Comparison of ENCODE assay signal across 1 cellular context in the genomic region with DNA sequence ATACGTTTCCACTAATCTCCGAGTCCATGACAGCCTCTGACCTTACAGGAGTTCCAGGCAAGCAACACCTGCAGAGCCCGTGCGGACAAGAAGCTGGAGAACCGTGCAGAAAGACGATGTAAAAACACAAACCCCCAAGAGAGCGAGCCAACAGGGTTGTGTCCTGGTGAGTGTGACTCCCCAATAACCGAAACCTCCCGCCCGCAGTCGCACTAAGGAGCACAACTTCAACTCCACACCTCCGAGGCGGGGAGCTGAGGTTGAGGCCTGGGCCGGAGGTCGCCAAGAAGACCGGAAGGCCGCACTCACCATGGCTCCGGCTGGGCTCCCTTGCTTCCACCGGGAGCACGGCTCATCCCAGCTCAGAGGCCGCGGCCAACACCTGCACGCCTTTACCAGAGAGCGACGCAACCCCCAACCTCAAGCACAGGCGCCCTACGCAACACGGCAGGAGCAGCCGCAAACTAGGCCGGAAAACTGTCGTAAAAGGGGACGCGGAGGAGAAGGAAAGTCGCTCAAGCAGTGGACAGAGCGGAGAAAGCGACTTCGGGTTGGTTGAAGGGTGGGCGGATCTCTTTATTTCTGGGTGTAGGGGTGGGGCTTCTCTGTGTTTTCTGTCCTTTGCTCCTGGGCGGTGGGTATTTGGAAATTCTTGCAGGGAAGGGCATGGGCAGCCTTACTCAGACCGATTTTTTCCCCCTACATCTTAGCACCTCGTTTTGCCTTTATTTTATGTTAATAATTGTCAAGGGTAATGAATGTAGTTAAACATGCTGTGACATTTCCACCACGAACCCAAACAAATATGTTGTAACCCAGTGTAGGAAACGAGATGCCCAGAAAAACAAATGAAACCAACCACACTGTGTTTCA.
A peak's percentile ranks its signal among the peaks of the same experiment; 100 is the strongest.
TF ChIP-seq lines count a peak whose summit lies in the region.

A gene (minus strand): TSS at position 446 of the 873 bp plus-strand sequence. CDS start 134 bp downstream, at position 312.

TF ChIP-seq in HepG2, 621 proteins besides CTCF, POLR2A, EP300 and RAD21 (continued from another document and continues in another):
- TF ChIP-seq, protein P1, sequence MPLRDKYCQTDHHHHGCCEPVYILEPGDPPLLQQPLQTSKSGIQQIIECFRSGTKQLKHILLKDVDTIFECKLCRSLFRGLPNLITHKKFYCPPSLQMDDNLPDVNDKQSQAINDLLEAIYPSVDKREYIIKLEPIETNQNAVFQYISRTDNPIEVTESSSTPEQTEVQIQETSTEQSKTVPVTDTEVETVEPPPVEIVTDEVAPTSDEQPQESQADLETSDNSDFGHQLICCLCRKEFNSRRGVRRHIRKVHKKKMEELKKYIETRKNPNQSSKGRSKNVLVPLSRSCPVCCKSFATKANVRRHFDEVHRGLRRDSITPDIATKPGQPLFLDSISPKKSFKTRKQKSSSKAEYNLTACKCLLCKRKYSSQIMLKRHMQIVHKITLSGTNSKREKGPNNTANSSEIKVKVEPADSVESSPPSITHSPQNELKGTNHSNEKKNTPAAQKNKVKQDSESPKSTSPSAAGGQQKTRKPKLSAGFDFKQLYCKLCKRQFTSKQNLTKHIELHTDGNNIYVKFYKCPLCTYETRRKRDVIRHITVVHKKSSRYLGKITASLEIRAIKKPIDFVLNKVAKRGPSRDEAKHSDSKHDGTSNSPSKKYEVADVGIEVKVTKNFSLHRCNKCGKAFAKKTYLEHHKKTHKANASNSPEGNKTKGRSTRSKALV (CRISPR knock-in tag; IDR thresholded peaks at IDR 0.05) = peak; percentile 42; the same call in 1 of the 2 replicates
- peak; percentile 92; the same call in 1 of the 2 replicates for TF ChIP-seq NFKB2 (CRISPR knock-in tag; IDR thresholded peaks at IDR 0.05; ENCODE audit: borderline replicate concordance)
- no peak for TF ChIP-seq RELA (CRISPR knock-in tag; IDR thresholded peaks at IDR 0.05)
- TF ChIP-seq, protein P2, sequence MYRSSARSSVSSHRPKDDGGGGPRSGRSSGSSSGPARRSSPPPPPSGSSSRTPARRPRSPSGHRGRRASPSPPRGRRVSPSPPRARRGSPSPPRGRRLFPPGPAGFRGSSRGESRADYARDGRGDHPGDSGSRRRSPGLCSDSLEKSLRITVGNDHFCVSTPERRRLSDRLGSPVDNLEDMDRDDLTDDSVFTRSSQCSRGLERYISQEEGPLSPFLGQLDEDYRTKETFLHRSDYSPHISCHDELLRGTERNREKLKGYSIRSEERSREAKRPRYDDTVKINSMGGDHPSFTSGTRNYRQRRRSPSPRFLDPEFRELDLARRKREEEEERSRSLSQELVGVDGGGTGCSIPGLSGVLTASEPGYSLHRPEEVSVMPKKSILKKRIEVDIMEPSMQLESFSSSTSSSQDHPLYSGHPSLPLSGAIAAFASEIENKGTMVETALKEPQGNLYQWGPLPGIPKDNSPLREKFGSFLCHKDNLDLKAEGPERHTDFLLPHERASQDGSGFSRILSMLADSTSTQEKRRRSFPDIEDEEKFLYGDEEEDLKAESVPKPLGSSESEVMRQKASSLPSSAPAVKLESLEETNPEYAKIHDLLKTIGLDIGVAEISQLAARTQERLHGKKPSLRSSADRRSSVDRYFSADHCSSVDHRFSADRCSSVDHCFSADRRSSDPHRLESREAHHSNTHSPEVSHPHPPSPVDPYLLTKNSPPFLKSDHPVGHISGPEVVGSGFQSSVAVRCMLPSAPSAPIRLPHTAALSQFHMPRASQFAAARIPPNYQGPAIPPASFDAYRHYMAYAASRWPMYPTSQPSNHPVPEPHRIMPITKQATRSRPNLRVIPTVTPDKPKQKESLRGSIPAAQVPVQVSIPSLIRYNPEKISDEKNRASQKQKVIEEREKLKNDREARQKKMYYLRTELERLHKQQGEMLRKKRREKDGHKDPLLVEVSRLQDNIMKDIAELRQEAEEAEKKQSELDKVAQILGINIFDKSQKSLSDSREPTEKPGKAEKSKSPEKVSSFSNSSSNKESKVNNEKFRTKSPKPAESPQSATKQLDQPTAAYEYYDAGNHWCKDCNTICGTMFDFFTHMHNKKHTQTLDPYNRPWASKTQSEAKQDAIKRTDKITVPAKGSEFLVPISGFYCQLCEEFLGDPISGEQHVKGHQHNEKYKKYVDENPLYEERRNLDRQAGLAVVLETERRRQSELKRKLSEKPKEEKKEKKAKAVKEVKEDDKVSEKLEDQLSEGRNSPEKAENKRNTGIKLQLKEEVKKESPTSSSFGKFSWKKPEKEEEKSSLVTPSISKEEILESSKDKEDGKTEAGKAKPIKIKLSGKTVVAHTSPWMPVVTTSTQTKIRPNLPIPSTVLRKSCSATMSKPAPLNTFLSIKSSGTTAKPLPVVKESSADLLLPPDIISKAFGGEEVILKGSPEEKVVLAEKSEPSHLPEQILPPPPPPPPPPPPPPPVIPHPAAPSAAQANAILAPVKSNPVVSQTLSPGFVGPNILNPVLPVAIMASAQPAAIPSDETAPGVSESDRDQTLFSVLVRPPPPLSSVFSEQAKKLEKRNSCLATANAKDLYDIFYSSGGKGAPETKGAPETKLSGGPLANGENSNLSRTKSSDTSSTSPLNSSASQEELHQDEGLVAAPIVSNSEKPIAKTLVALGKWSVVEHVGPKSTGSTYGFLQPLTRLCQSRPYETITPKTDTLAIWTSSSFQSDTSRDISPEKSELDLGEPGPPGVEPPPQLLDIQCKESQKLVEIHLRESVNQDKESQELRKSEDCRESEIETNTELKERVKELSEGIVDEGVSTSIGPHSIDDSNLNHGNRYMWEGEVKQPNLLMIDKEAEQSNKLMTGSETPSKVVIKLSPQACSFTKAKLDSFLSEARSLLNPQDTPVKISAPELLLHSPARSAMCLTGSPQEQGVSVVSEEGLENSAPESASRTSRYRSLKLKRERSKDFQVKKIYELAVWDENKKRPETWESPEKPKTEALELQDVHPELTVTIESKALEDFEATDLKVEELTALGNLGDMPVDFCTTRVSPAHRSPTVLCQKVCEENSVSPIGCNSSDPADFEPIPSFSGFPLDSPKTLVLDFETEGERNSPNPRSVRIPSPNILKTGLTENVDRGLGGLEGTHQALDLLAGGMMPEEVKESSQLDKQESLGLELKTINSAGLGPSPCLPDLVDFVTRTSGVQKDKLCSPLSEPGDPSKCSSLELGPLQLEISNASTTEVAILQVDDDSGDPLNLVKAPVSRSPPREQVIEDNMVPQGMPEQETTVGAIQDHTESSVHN (CRISPR knock-in tag; IDR thresholded peaks at IDR 0.05) = peak; percentile 86
- TF ChIP-seq CEBPG (CRISPR knock-in tag; IDR thresholded peaks at IDR 0.05) = peak; percentile 85
- peak; percentile 83 for TF ChIP-seq ZNF160 (CRISPR knock-in tag; IDR thresholded peaks at IDR 0.05)
- TF ChIP-seq ZNF143 (CRISPR knock-in tag; IDR thresholded peaks at IDR 0.05) = 0 out of 2 replicates have a peak, but pooled peaks have one; percentile 44
- TF ChIP-seq TCF12 (IDR thresholded peaks at IDR 0.05) = no peak
- peak; percentile 69 for TF ChIP-seq TCF12 (CRISPR knock-in tag; IDR thresholded peaks at IDR 0.05)
- TF ChIP-seq, protein P3, sequence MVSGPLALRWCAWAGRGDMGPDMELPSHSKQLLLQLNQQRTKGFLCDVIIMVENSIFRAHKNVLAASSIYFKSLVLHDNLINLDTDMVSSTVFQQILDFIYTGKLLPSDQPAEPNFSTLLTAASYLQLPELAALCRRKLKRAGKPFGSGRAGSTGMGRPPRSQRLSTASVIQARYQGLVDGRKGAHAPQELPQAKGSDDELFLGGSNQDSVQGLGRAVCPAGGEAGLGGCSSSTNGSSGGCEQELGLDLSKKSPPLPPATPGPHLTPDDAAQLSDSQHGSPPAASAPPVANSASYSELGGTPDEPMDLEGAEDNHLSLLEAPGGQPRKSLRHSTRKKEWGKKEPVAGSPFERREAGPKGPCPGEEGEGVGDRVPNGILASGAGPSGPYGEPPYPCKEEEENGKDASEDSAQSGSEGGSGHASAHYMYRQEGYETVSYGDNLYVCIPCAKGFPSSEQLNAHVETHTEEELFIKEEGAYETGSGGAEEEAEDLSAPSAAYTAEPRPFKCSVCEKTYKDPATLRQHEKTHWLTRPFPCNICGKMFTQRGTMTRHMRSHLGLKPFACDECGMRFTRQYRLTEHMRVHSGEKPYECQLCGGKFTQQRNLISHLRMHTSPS (CRISPR knock-in tag; IDR thresholded peaks at IDR 0.05; ENCODE audit: low read depth) = 0 out of 2 replicates have a peak, but pooled peaks have one; percentile 15
- peak; percentile 90; the same call in 1 of the 2 replicates for TF ChIP-seq ZNF567 (CRISPR knock-in tag; IDR thresholded peaks at IDR 0.05; ENCODE audit: borderline replicate concordance)
- peak; percentile 70 for TF ChIP-seq FOXK2 (IDR thresholded peaks at IDR 0.05)
- no peak for TF ChIP-seq ZNF766 (CRISPR knock-in tag; IDR thresholded peaks at IDR 0.05; ENCODE audit: borderline replicate concordance)
- TF ChIP-seq, protein P4, sequence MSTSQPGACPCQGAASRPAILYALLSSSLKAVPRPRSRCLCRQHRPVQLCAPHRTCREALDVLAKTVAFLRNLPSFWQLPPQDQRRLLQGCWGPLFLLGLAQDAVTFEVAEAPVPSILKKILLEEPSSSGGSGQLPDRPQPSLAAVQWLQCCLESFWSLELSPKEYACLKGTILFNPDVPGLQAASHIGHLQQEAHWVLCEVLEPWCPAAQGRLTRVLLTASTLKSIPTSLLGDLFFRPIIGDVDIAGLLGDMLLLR (CRISPR knock-in tag; IDR thresholded peaks at IDR 0.05) = peak; percentile 88
- TF ChIP-seq ZNF780A (CRISPR knock-in tag; IDR thresholded peaks at IDR 0.05) = peak; percentile 89
- peak; percentile 90 for TF ChIP-seq ZMYM4 (CRISPR knock-in tag; IDR thresholded peaks at IDR 0.05)
- TF ChIP-seq ATRX (CRISPR knock-in tag; IDR thresholded peaks at IDR 0.05; ENCODE audit: borderline replicate concordance) = no peak
- peak; percentile 62 for TF ChIP-seq ETV5 (CRISPR knock-in tag; IDR thresholded peaks at IDR 0.05; ENCODE audit: borderline replicate concordance)
- TF ChIP-seq, protein P5, sequence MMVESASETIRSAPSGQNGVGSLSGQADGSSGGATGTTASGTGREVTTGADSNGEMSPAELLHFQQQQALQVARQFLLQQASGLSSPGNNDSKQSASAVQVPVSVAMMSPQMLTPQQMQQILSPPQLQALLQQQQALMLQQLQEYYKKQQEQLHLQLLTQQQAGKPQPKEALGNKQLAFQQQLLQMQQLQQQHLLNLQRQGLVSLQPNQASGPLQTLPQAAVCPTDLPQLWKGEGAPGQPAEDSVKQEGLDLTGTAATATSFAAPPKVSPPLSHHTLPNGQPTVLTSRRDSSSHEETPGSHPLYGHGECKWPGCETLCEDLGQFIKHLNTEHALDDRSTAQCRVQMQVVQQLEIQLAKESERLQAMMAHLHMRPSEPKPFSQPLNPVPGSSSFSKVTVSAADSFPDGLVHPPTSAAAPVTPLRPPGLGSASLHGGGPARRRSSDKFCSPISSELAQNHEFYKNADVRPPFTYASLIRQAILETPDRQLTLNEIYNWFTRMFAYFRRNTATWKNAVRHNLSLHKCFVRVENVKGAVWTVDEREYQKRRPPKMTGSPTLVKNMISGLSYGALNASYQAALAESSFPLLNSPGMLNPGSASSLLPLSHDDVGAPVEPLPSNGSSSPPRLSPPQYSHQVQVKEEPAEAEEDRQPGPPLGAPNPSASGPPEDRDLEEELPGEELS (CRISPR knock-in tag; IDR thresholded peaks at IDR 0.05) = peak; percentile 73
- TF ChIP-seq CREB1 (IDR thresholded peaks at IDR 0.05) = peak; percentile 67
- peak; percentile 87 for TF ChIP-seq CREB1 (CRISPR knock-in tag; IDR thresholded peaks at IDR 0.05)
- no peak for TF ChIP-seq HMGA1 (CRISPR knock-in tag; conservative IDR thresholded peaks at IDR 0.05)
- TF ChIP-seq ZNF788 (CRISPR knock-in tag; IDR thresholded peaks at IDR 0.05; ENCODE audit: borderline replicate concordance) = peak; percentile 98
- 0 out of 2 replicates have a peak, but pooled peaks have one; percentile 72 for TF ChIP-seq ZNF333 (CRISPR knock-in tag; IDR thresholded peaks at IDR 0.05; ENCODE audit: borderline replicate concordance)
- TF ChIP-seq, protein P6, sequence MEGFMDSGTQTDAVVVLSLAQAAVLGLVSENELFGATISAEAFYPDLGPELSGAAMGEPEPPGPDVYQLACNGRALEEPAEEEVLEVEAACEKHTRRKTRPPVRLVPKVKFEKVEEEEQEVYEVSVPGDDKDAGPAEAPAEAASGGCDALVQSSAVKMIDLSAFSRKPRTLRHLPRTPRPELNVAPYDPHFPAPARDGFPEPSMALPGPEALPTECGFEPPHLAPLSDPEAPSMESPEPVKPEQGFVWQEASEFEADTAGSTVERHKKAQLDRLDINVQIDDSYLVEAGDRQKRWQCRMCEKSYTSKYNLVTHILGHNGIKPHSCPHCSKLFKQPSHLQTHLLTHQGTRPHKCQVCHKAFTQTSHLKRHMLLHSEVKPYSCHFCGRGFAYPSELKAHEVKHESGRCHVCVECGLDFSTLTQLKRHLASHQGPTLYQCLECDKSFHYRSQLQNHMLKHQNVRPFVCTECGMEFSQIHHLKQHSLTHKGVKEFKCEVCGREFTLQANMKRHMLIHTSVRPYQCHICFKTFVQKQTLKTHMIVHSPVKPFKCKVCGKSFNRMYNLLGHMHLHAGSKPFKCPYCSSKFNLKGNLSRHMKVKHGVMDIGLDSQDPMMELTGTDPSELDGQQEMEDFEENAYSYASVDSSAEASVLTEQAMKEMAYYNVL (CRISPR knock-in tag; IDR thresholded peaks at IDR 0.05; ENCODE audit: borderline replicate concordance) = peak; percentile 87; the same call in 1 of the 2 replicates
- TF ChIP-seq, protein P7, sequence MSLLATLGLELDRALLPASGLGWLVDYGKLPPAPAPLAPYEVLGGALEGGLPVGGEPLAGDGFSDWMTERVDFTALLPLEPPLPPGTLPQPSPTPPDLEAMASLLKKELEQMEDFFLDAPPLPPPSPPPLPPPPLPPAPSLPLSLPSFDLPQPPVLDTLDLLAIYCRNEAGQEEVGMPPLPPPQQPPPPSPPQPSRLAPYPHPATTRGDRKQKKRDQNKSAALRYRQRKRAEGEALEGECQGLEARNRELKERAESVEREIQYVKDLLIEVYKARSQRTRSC (CRISPR knock-in tag; IDR thresholded peaks at IDR 0.05; ENCODE audit: low read depth) = peak; percentile 88; the same call in 1 of the 2 replicates
- peak; percentile 70; the same call in 1 of the 2 replicates for TF ChIP-seq ZNF441 (CRISPR knock-in tag; IDR thresholded peaks at IDR 0.05; ENCODE audit: borderline replicate concordance)
- TF ChIP-seq ZSCAN9 (CRISPR knock-in tag; IDR thresholded peaks at IDR 0.05; ENCODE audit: borderline replicate concordance) = 0 out of 2 replicates have a peak, but pooled peaks have one; percentile 52
- no peak for TF ChIP-seq SMC3 (IDR thresholded peaks at IDR 0.05; ENCODE audit: low read length)
- TF ChIP-seq ZNF543 (CRISPR knock-in tag; IDR thresholded peaks at IDR 0.05) = peak; percentile 85
- peak; percentile 74; the same call in 1 of the 2 replicates for TF ChIP-seq NRL (CRISPR knock-in tag; IDR thresholded peaks at IDR 0.05; ENCODE audit: borderline replicate concordance)
- TF ChIP-seq HNF4A (CRISPR knock-in tag; IDR thresholded peaks at IDR 0.05) = peak; percentile 55
- no peak for TF ChIP-seq MTF1 (CRISPR knock-in tag; IDR thresholded peaks at IDR 0.05)
- 0 out of 2 replicates have a peak, but pooled peaks have one; percentile 53 for TF ChIP-seq ELF4 (CRISPR knock-in tag; IDR thresholded peaks at IDR 0.05; ENCODE audit: borderline replicate concordance)
- peak; percentile 98 for TF ChIP-seq ZNF501 (CRISPR knock-in tag; IDR thresholded peaks at IDR 0.05)
- TF ChIP-seq FOXP1 (IDR thresholded peaks at IDR 0.05) = no peak
- no peak for TF ChIP-seq FOXP1 (CRISPR knock-in tag; IDR thresholded peaks at IDR 0.05)
- TF ChIP-seq TMF1 (CRISPR knock-in tag; IDR thresholded peaks at IDR 0.05; ENCODE audit: low read depth) = no peak
- TF ChIP-seq FIP1L1 (IDR thresholded peaks at IDR 0.05; ENCODE audit: borderline replicate concordance, insufficient read depth, low read depth, low read length) = no peak
- peak; percentile 93 for TF ChIP-seq ZSCAN31 (CRISPR knock-in tag; IDR thresholded peaks at IDR 0.05; ENCODE audit: low read depth)
